ENCODE assay signal across 23 cellular contexts in genomic region chr6:1860756-1861369, GRCh38.
A peak's percentile ranks its signal among the peaks of the same experiment; 100 is the strongest.
DNase-seq lines count a peak whose midpoint lies in the region; ATAC-seq, FAIRE-seq and TF ChIP-seq lines count a peak whose summit lies in the region.
"Had no signal": no experiment of that assay in that cellular context is flagged by ENCODE, and none has a peak within 500 bp of the region (broad histone marks: within the 10 kb centered on the region; RNA-seq: fewer than 3 reads in every experiment).

No MANE protein-coding gene starts in this region.

- peak; percentile 85 for FAIRE-seq in GM12891 (lab: Jason Lieb, UNC)
- peak; percentile 55 for FAIRE-seq in bronchial epithelial cell (lab: Jason Lieb, UNC)
- FAIRE-seq: TTC549 had no signal

- ATAC-seq in GM21786 (IDR thresholded peaks at IDR 0.05; ENCODE audit: unreplicated experiment): peak; percentile 40
- peak; percentile 48 for ATAC-seq in HG03439 (IDR thresholded peaks at IDR 0.05; ENCODE audit: unreplicated experiment)
- ATAC-seq in HG03025 (IDR thresholded peaks at IDR 0.05; ENCODE audit: low FRiP score, unreplicated experiment): no peak
- ATAC-seq in GM21723 (IDR thresholded peaks at IDR 0.05; ENCODE audit: unreplicated experiment): no peak
- ATAC-seq: activated T-cell treated with anti-CD3 and anti-CD28 coated beads, Interleukin-2, amount 50 U/mL, for 4 hours had no signal

- H3K27me3 ChIP-seq in bronchial epithelial cell (ENCODE audit: control insufficient read depth, insufficient read depth, low read length): no peaks in the 10 kb centered on the region
- H3K27me3 ChIP-seq: adrenal gland, brain microvascular endothelial cell, Peyer's patch, right atrium auricular region, SJCRH30, testis, uterus had no signal

- DNase-seq in GM12891 (ENCODE audit: insufficient read length, low spot score) (no peak), bronchial epithelial cell (ENCODE audit: low read depth) (no peak), HK-2 (ENCODE audit: unreplicated experiment) (no peak), NCI-H82 (lab: John Stamatoyannopoulos, UW) (no peak)
- DNase-seq: activated naive CD4-positive, alpha-beta T cell; activated T-cell treated with anti-CD3 and anti-CD28 coated beads, Interleukin-2, amount 50 U/mL, for 4 hours; adrenal gland; brain microvascular endothelial cell; COR-L47; DMS79 treated with DMSO at 0.1 percent for 48 hours; NCI-H2107; Peyer's patch; SJCRH30; stimulated activated CD4-positive, alpha-beta T cell treated with anti-CD3 and anti-CD28 coated beads, Interleukin-2, amount 100 ng/mL, for 48 hours; stimulated activated naive CD4-positive, alpha-beta T cell; testis; uterus had no signal

- no peak for TF ChIP-seq CTCF in bronchial epithelial cell (IDR thresholded peaks at IDR 0.05; ENCODE audit: insufficient read depth, low read length, severe bottlenecking)

- no peaks in the 10 kb centered on the region for H3K36me3 ChIP-seq in bronchial epithelial cell (ENCODE audit: control insufficient read depth, insufficient read depth, low read length)
- H3K36me3 ChIP-seq: adrenal gland, brain microvascular endothelial cell, Peyer's patch, right atrium auricular region, SJCRH30, uterus had no signal

- H3K4me3 ChIP-seq in bronchial epithelial cell (ENCODE audit: low read depth, low read length): no peak overlapping the region
- H3K4me3 ChIP-seq: adrenal gland, Peyer's patch, right atrium auricular region, SJCRH30, testis, uterus had no signal

- TF ChIP-seq POLR2A in GM12891 (IDR thresholded peaks at IDR 0.05; ENCODE audit: low read depth, low read length): no peak

TF ChIP-seq in GM12891, 5 proteins besides CTCF, POLR2A, EP300 and RAD21:
- TF ChIP-seq PAX5 (IDR thresholded peaks at IDR 0.05; ENCODE audit: insufficient read depth, low read length, severe bottlenecking): no peak
- TF ChIP-seq POLR2AphosphoS5 (IDR thresholded peaks at IDR 0.05; ENCODE audit: low read depth, low read length): no peak
- TF ChIP-seq POU2F2 (IDR thresholded peaks at IDR 0.05; ENCODE audit: low read depth, low read length): no peak
- no peak for TF ChIP-seq SPI1 (IDR thresholded peaks at IDR 0.05; ENCODE audit: low read depth, low read length)
- no peak for TF ChIP-seq TAF1 (IDR thresholded peaks at IDR 0.05; ENCODE audit: low read depth, low read length)

Comparison
In these comparisons a context has a peak if more than half of its experiments do, and no peak if none do; other contexts are left out.
1. ATAC-seq: peak in GM21786 (single experiment) and HG03439 (single experiment); none in HG03025 (single experiment) and GM21723 (single experiment).